In the genomic region with DNA sequence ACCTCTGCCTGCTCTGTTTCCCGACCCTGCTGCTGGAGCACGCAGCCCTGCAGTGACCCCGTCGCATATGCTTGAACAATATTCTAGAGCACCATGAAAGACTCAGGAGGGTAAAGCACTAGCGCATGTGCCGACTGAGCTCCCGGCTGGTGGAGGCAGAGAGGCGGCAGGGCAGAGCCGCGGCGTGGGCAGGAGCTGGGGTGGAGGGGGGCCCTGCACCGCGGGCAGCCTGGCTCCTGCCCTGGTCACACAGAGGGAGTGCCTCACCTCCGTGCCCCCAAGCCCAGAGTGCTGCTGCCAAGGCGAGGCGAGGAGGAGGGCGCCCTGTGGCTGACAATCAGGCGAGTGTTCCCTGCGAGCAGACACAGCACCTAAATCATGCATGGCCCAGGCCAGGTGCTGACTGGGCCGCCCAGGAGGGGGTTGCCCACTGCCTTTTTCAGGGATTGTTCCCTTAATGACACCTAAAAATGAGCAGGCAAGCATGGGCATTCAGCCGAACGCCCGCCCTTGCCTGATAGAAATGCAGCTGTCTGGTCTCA, we compare ENCODE assay signal across 28 cellular contexts.
"Had no signal": no experiment of that assay in that cellular context is flagged by ENCODE, and none has a peak within 500 bp of the region (broad histone marks: within the 10 kb centered on the region; RNA-seq: fewer than 3 reads in every experiment).

No MANE protein-coding gene starts in this region.

- DNase-seq: activated CD4-positive, alpha-beta memory T cell treated with anti-CD3 and anti-CD28 coated beads for 36 hours; activated CD4-positive, alpha-beta T cell treated with anti-CD3 and anti-CD28 coated beads, Interleukin-2, amount 10 ng/mL, durations not matched to agents 7 days and 5 days; activated CD4-positive, CD25-positive, alpha-beta regulatory T cell; activated CD8-positive, alpha-beta memory T cell treated with anti-CD3 and anti-CD28 coated beads for 24 hours; activated effector memory CD4-positive, alpha-beta T cell treated with anti-CD3 and anti-CD28 coated beads, Interleukin-2, amount 50 U/mL, for 16 hours; activated naive CD4-positive, alpha-beta T cell treated with Interleukin-2 at 50 U/mL for 16 hours; activated naive CD8-positive, alpha-beta T cell treated with anti-CD3 and anti-CD28 coated beads, Interleukin-2, amount 50 U/mL, for 24 hours; activated T-cell treated with anti-CD3 and anti-CD28 coated beads, Interleukin-2, amount 50 U/mL, for 4 hours; amniotic stem cell; body of pancreas; Karpas-422; MM.1S; NCI-H1105 treated with DMSO at 0.1 percent for 48 hours; NCI-H1436 treated with DMSO at 0.1 percent for 48 hours; NCI-H187 treated with DMSO at 0.1 percent for 48 hours; NCI-H2081 treated with DMSO at 0.1 percent for 48 hours; NCI-H446; NCI-H524; NCI-H774; T-cell; T-helper 2 cell; T1000 had no signal

- ATAC-seq: activated naive CD4-positive, alpha-beta T cell treated with anti-CD3 and anti-CD28 coated beads, Interleukin-2, amount 50 U/mL, for 72 hours; activated naive CD8-positive, alpha-beta T cell treated with anti-CD3 and anti-CD28 coated beads, Interleukin-2, amount 50 U/mL, for 24 hours; activated T-cell treated with anti-CD3 and anti-CD28 coated beads, Interleukin-2, amount 50 U/mL, for 4 hours; body of pancreas; T-cell had no signal

- H3K27me3 Mint-ChIP-seq: activated CD4-positive, alpha-beta memory T cell treated with anti-CD3 and anti-CD28 coated beads for 36 hours; activated CD4-positive, alpha-beta T cell treated with anti-CD3 and anti-CD28 coated beads, Interleukin-2, amount 10 ng/mL, durations not matched to agents 7 days and 5 days; activated naive CD8-positive, alpha-beta T cell treated with anti-CD3 and anti-CD28 coated beads, Interleukin-2, amount 50 U/mL, for 24 hours; central memory CD8-positive, alpha-beta T cell; T-cell had no signal

- H3K27ac ChIP-seq: ascending aorta, body of pancreas, SK-N-MC, VCaP had no signal

- H3K9me3 Mint-ChIP-seq: activated CD4-positive, alpha-beta memory T cell treated with anti-CD3 and anti-CD28 coated beads for 36 hours; activated CD4-positive, alpha-beta T cell treated with anti-CD3 and anti-CD28 coated beads, Interleukin-2, amount 10 ng/mL, durations not matched to agents 7 days and 5 days; activated naive CD4-positive, alpha-beta T cell treated with anti-CD3 and anti-CD28 coated beads, Interleukin-2, amount 50 U/mL, for 72 hours; activated naive CD8-positive, alpha-beta T cell treated with anti-CD3 and anti-CD28 coated beads, Interleukin-2, amount 50 U/mL, for 24 hours; activated T-cell treated with anti-CD3 and anti-CD28 coated beads, Interleukin-2, amount 50 U/mL, for 4 hours; central memory CD8-positive, alpha-beta T cell; T-cell had no signal

- H3K36me3 ChIP-seq: ascending aorta had no signal

- H3K4me1 ChIP-seq: ascending aorta, body of pancreas had no signal

- H3K9me3 ChIP-seq: ascending aorta, body of pancreas had no signal

- FAIRE-seq: TTC549 had no signal

- H3K27ac Mint-ChIP-seq: activated CD4-positive, alpha-beta memory T cell treated with anti-CD3 and anti-CD28 coated beads for 36 hours; activated CD4-positive, alpha-beta T cell treated with anti-CD3 and anti-CD28 coated beads, Interleukin-2, amount 10 ng/mL, durations not matched to agents 7 days and 5 days; activated naive CD4-positive, alpha-beta T cell treated with anti-CD3 and anti-CD28 coated beads, Interleukin-2, amount 50 U/mL, for 72 hours; activated naive CD8-positive, alpha-beta T cell treated with anti-CD3 and anti-CD28 coated beads, Interleukin-2, amount 50 U/mL, for 24 hours; T-cell had no signal

- H3K4me3 ChIP-seq: ascending aorta, body of pancreas, SK-N-MC had no signal

- H3K27me3 ChIP-seq: ascending aorta, body of pancreas had no signal

- H3K36me3 Mint-ChIP-seq: activated CD4-positive, alpha-beta memory T cell treated with anti-CD3 and anti-CD28 coated beads for 36 hours; activated naive CD4-positive, alpha-beta T cell treated with anti-CD3 and anti-CD28 coated beads, Interleukin-2, amount 50 U/mL, for 72 hours; T-cell had no signal

- H3K4me3 Mint-ChIP-seq: activated CD4-positive, alpha-beta memory T cell treated with anti-CD3 and anti-CD28 coated beads for 36 hours; activated CD4-positive, alpha-beta T cell treated with anti-CD3 and anti-CD28 coated beads, Interleukin-2, amount 10 ng/mL, durations not matched to agents 7 days and 5 days; activated naive CD8-positive, alpha-beta T cell treated with anti-CD3 and anti-CD28 coated beads, Interleukin-2, amount 50 U/mL, for 24 hours; activated T-cell treated with anti-CD3 and anti-CD28 coated beads, Interleukin-2, amount 50 U/mL, for 4 hours; central memory CD8-positive, alpha-beta T cell; T-cell had no signal
